Comparison of ENCODE assay signal across 9 cellular contexts in the genomic region with DNA sequence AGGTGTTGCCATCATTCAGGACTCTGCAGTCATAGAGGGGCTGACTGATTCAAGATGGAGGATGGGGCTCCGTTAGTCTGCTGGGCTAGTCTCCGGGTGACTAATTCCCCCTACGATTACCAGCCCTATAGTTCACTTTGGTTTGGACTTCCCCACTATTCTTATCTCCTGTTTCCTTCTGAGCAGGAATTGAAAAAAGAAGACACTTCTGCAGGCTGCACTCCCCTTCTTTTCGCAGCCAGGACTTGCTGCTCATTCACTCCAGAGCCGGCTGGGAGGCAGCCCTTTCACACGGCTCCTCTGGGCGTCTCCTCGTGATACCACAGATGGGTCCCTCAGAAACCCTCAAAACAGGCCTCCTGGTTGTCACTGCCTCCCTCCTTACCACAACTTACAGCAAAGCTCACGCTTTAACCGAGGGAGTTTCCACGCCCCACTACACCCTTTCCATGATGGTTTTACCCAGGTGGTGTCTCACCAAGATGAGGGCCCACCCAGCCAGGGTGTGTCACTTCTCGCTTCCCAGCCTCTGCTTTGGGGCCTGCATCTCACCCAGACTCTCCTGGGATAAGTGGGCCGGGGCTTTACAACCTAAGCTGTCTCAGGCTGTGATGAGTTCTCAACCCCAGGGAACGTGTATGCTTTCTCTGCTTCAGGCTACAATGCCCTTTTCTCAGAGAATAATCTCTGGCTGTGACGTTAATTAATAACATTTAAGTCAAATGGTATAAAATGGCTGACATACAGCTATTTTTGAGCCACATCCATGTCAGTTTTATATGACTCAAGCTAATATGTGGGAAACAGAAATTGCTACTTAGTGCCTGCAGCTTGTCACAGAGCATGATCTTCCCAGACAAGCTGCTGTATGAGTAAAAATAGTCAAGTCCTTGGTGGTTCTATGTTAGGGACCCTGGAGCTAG. TPM values are rescaled to one million over a fixed set of nuclear protein-coding genes. Genes with fewer than 3 reads are reported as not detected.
DNase-seq lines count a peak whose midpoint lies in the region; ATAC-seq and TF ChIP-seq lines count a peak whose summit lies in the region.
"Had no signal": no experiment of that assay in that cellular context is flagged by ENCODE, and none has a peak within 500 bp of the region (broad histone marks: within the 10 kb centered on the region; RNA-seq: fewer than 3 reads in every experiment).

No MANE protein-coding gene starts in this region.

- no peak for TF ChIP-seq EP300 in suprapubic skin (IDR thresholded peaks at IDR 0.05)

- peaks cover 6% of the 10 kb centered on the region for H3K4me1 ChIP-seq in suprapubic skin

- H3K27me3 ChIP-seq in suprapubic skin, result no peaks in the 10 kb centered on the region

- TF ChIP-seq POLR2A in suprapubic skin (IDR thresholded peaks at IDR 0.05), result no peak

- peak; percentile 70 for ATAC-seq in HG02798 (IDR thresholded peaks at IDR 0.05; ENCODE audit: poor library complexity, unreplicated experiment)

- peak; percentile 86 for DNase-seq in activated CD8-positive, alpha-beta memory T cell treated with anti-CD3 and anti-CD28 coated beads for 24 hours
- peak; percentile 50 for DNase-seq in effector CD4-positive, alpha-beta T cell
- DNase-seq in stimulated activated CD8-positive, alpha-beta memory T cell treated with anti-CD3 and anti-CD28 coated beads, Interleukin-2, amount 100 ng/mL, for 1 hour (ENCODE audit: low read depth in 2 of 2), result peak; percentile 57 to 60
- no peak for DNase-seq in DMS79 treated with DMSO at 0.1 percent for 48 hours (lab: John Stamatoyannopoulos, UW)
- DNase-seq in SIG-M5 treated with dmso at 0.1 percent for 504 hours (lab: John Stamatoyannopoulos, UW; ENCODE audit: unreplicated experiment), result no peak
- DNase-seq in suprapubic skin (ENCODE audit: low spot score in 2 of 2), result no peak
- DNase-seq in SK-N-DZ (ENCODE audit: low spot score), result no peak

- no peak overlapping the region for H3K4me3 ChIP-seq in suprapubic skin

- no peaks in the 10 kb centered on the region for H3K9me3 ChIP-seq in suprapubic skin

- no peaks in the 10 kb centered on the region for H3K36me3 ChIP-seq in suprapubic skin

- WGBS in suprapubic skin, result 72% methylated on average over 15 of the region's 15 CpGs

- no peak overlapping the region for H3K27ac ChIP-seq in suprapubic skin

- no peak for TF ChIP-seq CTCF in suprapubic skin (IDR thresholded peaks at IDR 0.05)

RNA-seq across cellular contexts. Expression of gene CX3CR1, which starts 11.9 kb away (rescaled TPM):
- total RNA-seq in suprapubic skin, result 1 to 10 TPM in 2 of 4 donors, under 1 TPM in 2; 0.60 to 1.4 (median 1.1) TPM
- not detected in 2 replicates for polyA plus RNA-seq in SK-N-DZ (2014; cell fraction: cytosol; rRNA removed)
- not detected in 2 replicates for polyA plus RNA-seq in SK-N-DZ (2014; cell fraction: nucleus; rRNA removed)
- total RNA-seq: SK-MEL-5 had no signal

Comparison
In these comparisons a context has a peak if more than half of its experiments do, and no peak if none do; other contexts are left out.
1. DNase-seq: peak in activated CD8-positive, alpha-beta memory T cell treated with anti-CD3 and anti-CD28 coated beads for 24 hours (single experiment), effector CD4-positive, alpha-beta T cell (single experiment) and stimulated activated CD8-positive, alpha-beta memory T cell treated with anti-CD3 and anti-CD28 coated beads, Interleukin-2, amount 100 ng/mL, for 1 hour (2 of 2); none in DMS79 treated with DMSO at 0.1 percent for 48 hours (single experiment), SIG-M5 treated with dmso at 0.1 percent for 504 hours (single experiment), suprapubic skin (0 of 2) and SK-N-DZ (single experiment).